Comparison of ENCODE assay signal across 19 cellular contexts in genomic region chr4:44319129-44319528, GRCh38.
"Had no signal": no experiment of that assay in that cellular context is flagged by ENCODE, and none has a peak within 500 bp of the region (broad histone marks: within the 10 kb centered on the region; RNA-seq: fewer than 3 reads in every experiment).

No MANE protein-coding gene starts in this region.

- DNase-seq: cortex of kidney; dorsolateral prefrontal cortex; effector memory CD4-positive, alpha-beta T cell; heart left ventricle; hippocampal formation; kidney glomerular epithelial cell; mesendoderm; naive thymus-derived CD4-positive, alpha-beta T cell; nephron progenitor cell; sigmoid colon; stimulated activated CD4-positive, alpha-beta T cell treated with anti-CD3 and anti-CD28 coated beads, Interleukin-12 subunit alpha, Interleukin-12 subunit beta, amount 100 ng/mL, for 4 hours; stimulated activated CD4-positive, alpha-beta T cell treated with anti-CD3 and anti-CD28 coated beads, Interleukin-2, amount 100 ng/mL, for 48 hours; stimulated activated naive CD4-positive, alpha-beta T cell treated with Interleukin-2 at 50 U/mL for 16 hours; upper lobe of right lung had no signal

- H3K9me3 ChIP-seq: heart left ventricle, right atrium auricular region, sigmoid colon, suprapubic skin, tibial nerve, upper lobe of right lung, vagina had no signal

- H3K27ac ChIP-seq: dorsolateral prefrontal cortex, heart left ventricle, right atrium auricular region, sigmoid colon, skin epidermis, suprapubic skin, tibial nerve, upper lobe of right lung, vagina had no signal

- H3K4me1 ChIP-seq: heart left ventricle, right atrium auricular region, sigmoid colon, suprapubic skin, tibial nerve, upper lobe of right lung, vagina had no signal

- H3K27me3 ChIP-seq: dorsolateral prefrontal cortex, heart left ventricle, right atrium auricular region, sigmoid colon, suprapubic skin, tibial nerve, upper lobe of right lung, vagina had no signal

- H3K36me3 ChIP-seq: heart left ventricle, right atrium auricular region, sigmoid colon, suprapubic skin, tibial nerve, upper lobe of right lung, vagina had no signal

- H3K4me3 ChIP-seq: dorsolateral prefrontal cortex, heart left ventricle, right atrium auricular region, sigmoid colon, skin epidermis, suprapubic skin, tibial nerve, upper lobe of right lung, vagina had no signal
